21 cellular contexts compared by ENCODE assay signal in genomic region chr5:180394031-180394636, GRCh38. TPM values are rescaled to one million over a fixed set of nuclear protein-coding genes. Genes with fewer than 3 reads are reported as not detected.
"Had no signal": no experiment of that assay in that cellular context is flagged by ENCODE, and none has a peak within 500 bp of the region (broad histone marks: within the 10 kb centered on the region; RNA-seq: fewer than 3 reads in every experiment).

No MANE protein-coding gene starts in this region.

- H3K36me3 Mint-ChIP-seq: activated naive CD4-positive, alpha-beta T cell treated with anti-CD3 and anti-CD28 coated beads, Interleukin-2, amount 50 U/mL, for 24 hours had no signal

- ATAC-seq: body of pancreas, mucosa of descending colon had no signal

- H3K36me3 ChIP-seq: thoracic aorta, upper lobe of left lung had no signal

- H3K27ac Mint-ChIP-seq: activated CD4-positive, alpha-beta T cell treated with anti-CD3 and anti-CD28 coated beads, Interleukin-2, amount 10 ng/mL, durations not matched to agents 7 days and 5 days; activated naive CD4-positive, alpha-beta T cell treated with anti-CD3 and anti-CD28 coated beads, Interleukin-2, amount 50 U/mL, for 24 hours; nephron progenitor cell had no signal

- DNase-seq: activated CD4-positive, alpha-beta T cell treated with anti-CD3 and anti-CD28 coated beads, Interleukin-2, amount 10 ng/mL, durations not matched to agents 7 days and 5 days; activated CD4-positive, CD25-positive, alpha-beta regulatory T cell treated with anti-CD3 and anti-CD28 coated beads, Interleukin-2, amount 50 U/mL, for 72 hours; activated gamma-delta T cell treated with Interleukin-2 at 50 U/mL for 16 hours; activated T-cell treated with anti-CD3 and anti-CD28 coated beads, Interleukin-2, amount 50 U/mL, for 1 hour; anterior cingulate cortex; body of pancreas; caudate nucleus; dermis blood vessel endothelial cell; effector CD8-positive, alpha-beta T cell; foreskin melanocyte; mesenchymal stem cell; mucosa of descending colon; nephron progenitor cell; nucleus accumbens; stimulated activated CD4-positive, alpha-beta T cell treated with anti-CD3 and anti-CD28 coated beads, Interleukin-2, amount 100 ng/mL, for 48 hours; stimulated activated naive CD4-positive, alpha-beta T cell; upper lobe of left lung had no signal

- H3K27ac ChIP-seq: body of pancreas, thoracic aorta, upper lobe of left lung, VCaP had no signal

- H3K27me3 ChIP-seq: body of pancreas, upper lobe of left lung had no signal

- H3K4me3 ChIP-seq: body of pancreas, mucosa of descending colon, thoracic aorta, upper lobe of left lung had no signal

- H3K4me1 Mint-ChIP-seq: activated CD4-positive, alpha-beta T cell treated with anti-CD3 and anti-CD28 coated beads, Interleukin-2, amount 10 ng/mL, durations not matched to agents 7 days and 5 days; activated naive CD4-positive, alpha-beta T cell treated with anti-CD3 and anti-CD28 coated beads, Interleukin-2, amount 50 U/mL, for 24 hours had no signal

- H3K4me1 ChIP-seq: body of pancreas, upper lobe of left lung had no signal

- H3K27me3 Mint-ChIP-seq: activated CD4-positive, alpha-beta T cell treated with anti-CD3 and anti-CD28 coated beads, Interleukin-2, amount 10 ng/mL, durations not matched to agents 7 days and 5 days had no signal

- H3K4me3 Mint-ChIP-seq: activated CD4-positive, alpha-beta T cell treated with anti-CD3 and anti-CD28 coated beads, Interleukin-2, amount 10 ng/mL, durations not matched to agents 7 days and 5 days; activated naive CD4-positive, alpha-beta T cell treated with anti-CD3 and anti-CD28 coated beads, Interleukin-2, amount 50 U/mL, for 24 hours; nephron progenitor cell had no signal

- H3K9me3 ChIP-seq: body of pancreas, mucosa of descending colon, thoracic aorta, upper lobe of left lung had no signal

RNA-seq across cellular contexts. Expression of gene GFPT2, which starts 41.0 kb away (rescaled TPM):
- total RNA-seq: T-helper 2 cell treated with Interferon-gamma antibody and Interleukin-4, amounts not matched to agents 100 ng/mL and 5 ng/mL, for 36 hours had no signal
